8 cellular contexts compared by ENCODE assay signal in the genomic region with DNA sequence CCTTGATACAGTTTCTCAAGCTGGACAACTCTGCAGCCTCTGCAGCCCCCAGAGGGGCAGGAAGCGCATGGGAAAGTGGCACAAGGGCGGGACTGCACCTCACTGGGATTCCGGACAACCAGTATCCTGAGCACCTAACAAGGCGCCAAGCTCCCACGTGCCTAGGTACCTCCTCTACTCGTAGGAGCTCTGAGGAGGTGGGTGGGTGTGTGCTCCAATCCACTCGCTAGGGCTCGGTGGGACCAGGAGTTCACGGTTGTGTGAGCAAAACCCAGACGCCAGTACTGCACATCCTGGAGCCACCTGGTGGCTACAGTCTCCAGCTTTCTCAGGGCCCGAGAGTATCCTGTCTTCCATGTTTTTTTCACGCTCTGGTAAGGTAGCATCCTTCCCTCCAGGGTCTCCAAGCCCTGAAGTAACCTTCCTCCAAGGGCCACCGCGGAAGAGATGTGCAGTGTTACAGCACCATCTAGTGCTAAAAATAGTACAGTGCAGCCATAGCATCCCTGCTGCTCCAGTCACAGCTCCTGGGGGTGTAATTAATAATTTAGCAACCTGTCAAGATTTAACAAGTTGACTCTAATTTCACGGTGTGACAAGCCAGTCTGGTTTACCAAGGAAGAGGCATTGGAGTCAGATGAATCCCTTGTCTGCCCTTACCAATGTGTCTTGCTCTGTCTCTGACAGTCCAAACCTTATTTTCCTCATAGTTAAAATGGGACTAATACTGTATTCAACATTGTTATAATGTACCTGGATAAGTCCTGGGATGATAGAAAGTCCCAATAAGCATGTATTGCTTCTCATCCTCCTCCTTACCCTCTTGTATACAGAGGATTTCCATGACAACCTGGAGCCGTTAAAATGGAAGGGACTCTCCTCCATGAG.
DNase-seq lines count a peak whose midpoint lies in the region; ATAC-seq and TF ChIP-seq lines count a peak whose summit lies in the region.

No MANE protein-coding gene starts in this region.

- H3K27me3 Mint-ChIP-seq in activated CD4-positive, alpha-beta T cell treated with anti-CD3 and anti-CD28 coated beads for 36 hours = no peaks in the 10 kb centered on the region
- no peaks in the 10 kb centered on the region for H3K27me3 Mint-ChIP-seq in effector memory CD8-positive, alpha-beta T cell

- DNase-seq in AG09309 (ENCODE audit: low read depth) (no peak), NCI-H2107 (lab: John Stamatoyannopoulos, UW) (peak; percentile 21), mesenchymal stem cell (peak; percentile 51), tibial artery (no peak)
- peak; percentile 54 for DNase-seq in activated CD4-positive, alpha-beta T cell treated with anti-CD3 and anti-CD28 coated beads for 36 hours
- DNase-seq in effector memory CD8-positive, alpha-beta T cell = peak; percentile 13 to 45 (median 32)

- H3K27me3 ChIP-seq in mesenchymal stem cell (ENCODE audit: control insufficient read depth in 1 of 2, insufficient read depth in 1 of 2, low read length in 2 of 2) (no peaks in the 10 kb centered on the region), tibial artery (no peaks in the 10 kb centered on the region)

- no peak overlapping the region for H3K9ac ChIP-seq in mesenchymal stem cell (ENCODE audit: low read length)

- intact Hi-C loops in activated CD4-positive, alpha-beta T cell treated with anti-CD3 and anti-CD28 coated beads for 36 hours (cut with DNase I, micrococcal nuclease) = loop anchor here (1.0 to 10.0 kb wide), 7 partner anchors 87 to 550 kb away; no protein-coding TSS in a partner anchor
- intact Hi-C loops in tibial artery (cut with DNase I; ENCODE audit: low total_unique reads) = no loop called here

- H3K4me3 Mint-ChIP-seq in activated CD4-positive, alpha-beta T cell treated with anti-CD3 and anti-CD28 coated beads for 36 hours = no peak overlapping the region
- H3K4me3 Mint-ChIP-seq in effector memory CD8-positive, alpha-beta T cell = no peak overlapping the region

- no peak overlapping the region for H3K4me3 ChIP-seq in AG09309 (ENCODE audit: control insufficient read depth, low read depth, low read length)
- H3K4me3 ChIP-seq in mesenchymal stem cell (ENCODE audit: insufficient read depth in 1 of 2, low read depth in 1 of 2, low read length in 2 of 2) = no peak overlapping the region
- no peak overlapping the region for H3K4me3 ChIP-seq in tibial artery

- no peaks in the 10 kb centered on the region for H3K36me3 Mint-ChIP-seq in activated CD4-positive, alpha-beta T cell treated with anti-CD3 and anti-CD28 coated beads for 36 hours (ENCODE audit: low read depth)
- H3K36me3 Mint-ChIP-seq in effector memory CD8-positive, alpha-beta T cell (ENCODE audit: insufficient read depth) = peaks cover 24% of the 10 kb centered on the region

- WGBS in mesenchymal stem cell = 57% methylated on average over 16 of the region's 16 CpGs

- H4K8ac ChIP-seq in mesenchymal stem cell (ENCODE audit: low read length) = peak overlapping the region; percentile 46

- H2AK5ac ChIP-seq in mesenchymal stem cell (ENCODE audit: low read length, severe bottlenecking) = no peak overlapping the region

- H3K79me1 ChIP-seq in mesenchymal stem cell (replicated peaks; ENCODE audit: low read length, poor library complexity, severe bottlenecking) = peaks cover 5% of the 10 kb centered on the region

- H2AFZ ChIP-seq in mesenchymal stem cell (ENCODE audit: low read depth, low read length) = no peak overlapping the region

- H3K27ac ChIP-seq in mesenchymal stem cell (ENCODE audit: low read length, poor library complexity, severe bottlenecking) (no peak overlapping the region), tibial artery (no peak overlapping the region)

- peaks cover 2% of the 10 kb centered on the region for H3K4me1 Mint-ChIP-seq in activated CD4-positive, alpha-beta T cell treated with anti-CD3 and anti-CD28 coated beads for 36 hours
- peaks cover 4% of the 10 kb centered on the region in 2 donors for H3K4me1 Mint-ChIP-seq in effector memory CD8-positive, alpha-beta T cell (ENCODE audit: low read depth in 2 of 2)

- H3K23ac ChIP-seq in mesenchymal stem cell (ENCODE audit: low read length in 2 of 2) = no peak overlapping the region

- no peak overlapping the region for H2BK120ac ChIP-seq in mesenchymal stem cell (ENCODE audit: low read depth, low read length)

- H3K9me3 Mint-ChIP-seq in activated CD4-positive, alpha-beta T cell treated with anti-CD3 and anti-CD28 coated beads for 36 hours (ENCODE audit: low read depth) = no peaks in the 10 kb centered on the region
- H3K9me3 Mint-ChIP-seq in effector memory CD8-positive, alpha-beta T cell = no peaks in the 10 kb centered on the region

- no peak overlapping the region for H2BK5ac ChIP-seq in mesenchymal stem cell (ENCODE audit: low read depth, low read length, poor library complexity, severe bottlenecking)

- TF ChIP-seq CTCF in AG09309 (IDR thresholded peaks at IDR 0.05; ENCODE audit: control insufficient read depth, insufficient read depth, low read depth, low read length, missing control alignments) = peak; percentile 77
- TF ChIP-seq CTCF in tibial artery (IDR thresholded peaks at IDR 0.05) = peak; percentile 54 to 70

- ATAC-seq in GM18502 (IDR thresholded peaks at IDR 0.05; ENCODE audit: poor library complexity, unreplicated experiment) (peak; percentile 91), HG02938 (IDR thresholded peaks at IDR 0.05; ENCODE audit: unreplicated experiment) (peak; percentile 79)
- peak; percentile 95 for ATAC-seq in activated CD4-positive, alpha-beta T cell treated with anti-CD3 and anti-CD28 coated beads for 36 hours
- peak; percentile 84 for ATAC-seq in effector memory CD8-positive, alpha-beta T cell (replicated peaks)

- no peak overlapping the region for H3K4me2 ChIP-seq in mesenchymal stem cell (ENCODE audit: low read length, poor library complexity, severe bottlenecking)

- no peak overlapping the region for H2BK15ac ChIP-seq in mesenchymal stem cell (ENCODE audit: low read depth, poor library complexity, severe bottlenecking)

- peaks cover 4% of the 10 kb centered on the region for H3K4me1 ChIP-seq in mesenchymal stem cell (ENCODE audit: control insufficient read depth, insufficient read depth, low read depth, low read length)
- no peaks in the 10 kb centered on the region for H3K4me1 ChIP-seq in tibial artery

- no peak overlapping the region for H3K18ac ChIP-seq in mesenchymal stem cell (ENCODE audit: low read depth in 1 of 2, low read length in 2 of 2)

- POLR2A ChIA-PET in activated CD4-positive, alpha-beta T cell treated with anti-CD3 and anti-CD28 coated beads for 36 hours (lab: Charles Lee) = no interaction called here

- H3K9me3 ChIP-seq in mesenchymal stem cell (ENCODE audit: control insufficient read depth, low read length) (no peaks in the 10 kb centered on the region), tibial artery (no peaks in the 10 kb centered on the region)

- CTCF ChIA-PET in activated CD4-positive, alpha-beta T cell treated with anti-CD3 and anti-CD28 coated beads for 36 hours (lab: Charles Lee) = interaction anchor here (0.6 to 4.1 kb wide), 32 partner anchors 9 to 622 kb away, joined by 3 to 35 read pairs (median 4); no protein-coding TSS in a partner anchor

- no peak overlapping the region for H3K27ac Mint-ChIP-seq in activated CD4-positive, alpha-beta T cell treated with anti-CD3 and anti-CD28 coated beads for 36 hours
- H3K27ac Mint-ChIP-seq in effector memory CD8-positive, alpha-beta T cell = peak overlapping the region in 1 of 2 donors; percentile 3

- H2BK12ac ChIP-seq in mesenchymal stem cell (ENCODE audit: low read length in 2 of 2) = peak overlapping the region in 1 of 2 experiments; percentile 29

- peaks cover 12 to 40% of the 10 kb centered on the region in 2 experiments for H3K36me3 ChIP-seq in mesenchymal stem cell (ENCODE audit: control insufficient read depth in 1 of 2, insufficient read depth in 2 of 2, low read depth in 1 of 2, low read length in 2 of 2)
- H3K36me3 ChIP-seq in tibial artery = peaks cover 9 to 22% (median 20%) of the 10 kb centered on the region in 3 donors

- H4K91ac ChIP-seq in mesenchymal stem cell (ENCODE audit: low read length) = peak overlapping the region; percentile 35

- no peak overlapping the region for H3K4ac ChIP-seq in mesenchymal stem cell (ENCODE audit: low read depth in 1 of 2, low read length in 2 of 2)

- H3K14ac ChIP-seq in mesenchymal stem cell (ENCODE audit: low read length in 2 of 2) = no peak overlapping the region

Comparison
In these comparisons a context has a peak if more than half of its experiments do, and no peak if none do; other contexts are left out.
1. DNase-seq: peak in NCI-H2107 (single experiment), activated CD4-positive, alpha-beta T cell treated with anti-CD3 and anti-CD28 coated beads for 36 hours (single experiment), effector memory CD8-positive, alpha-beta T cell (3 of 3) and mesenchymal stem cell (single experiment); none in AG09309 (single experiment) and tibial artery (0 of 2).
2. Peak in every context shown above with its lines, with median percentiles within 50 percentile points of each other: ATAC-seq.